In the genomic region with DNA sequence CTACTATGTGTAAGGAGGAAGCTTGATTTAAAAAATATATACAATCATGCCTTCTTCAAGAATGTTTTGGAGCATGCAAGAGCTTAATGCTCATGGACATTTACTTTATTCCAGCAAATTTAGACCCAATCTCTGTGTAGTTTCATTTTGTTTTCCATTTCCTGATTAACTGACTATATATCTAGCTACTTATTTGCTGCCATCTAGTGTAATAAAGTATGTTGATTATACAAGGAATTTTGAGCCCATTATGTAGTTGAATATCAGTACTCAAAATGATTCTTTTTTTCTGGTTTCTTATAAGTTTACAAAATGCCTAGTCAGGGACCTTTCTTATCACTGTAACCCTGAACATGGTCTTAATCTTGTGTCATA, we compare ENCODE assay signal across 10 cellular contexts.
DNase-seq lines count a peak whose midpoint lies in the region; ATAC-seq and TF ChIP-seq lines count a peak whose summit lies in the region.
"Had no signal": no experiment of that assay in that cellular context is flagged by ENCODE, and none has a peak within 500 bp of the region (broad histone marks: within the 10 kb centered on the region; RNA-seq: fewer than 3 reads in every experiment).

No MANE protein-coding gene starts in this region.

- ATAC-seq in esophagus mucosa, result peak; percentile 52
- peak; percentile 53 for ATAC-seq in omental fat pad (ENCODE audit: low FRiP score)
- no peak for ATAC-seq in GM18858 (IDR thresholded peaks at IDR 0.05; ENCODE audit: unreplicated experiment)
- no peak for ATAC-seq in GM21515 (IDR thresholded peaks at IDR 0.05; ENCODE audit: unreplicated experiment)

- no peaks in the 10 kb centered on the region for H3K9me3 ChIP-seq in BLaER1 treated with 17β-estradiol and CSF1 and Interleukin-3, amounts not matched to agents 10 nM and 100 nM (replicated peaks in 1 of 11)

- peak overlapping the region in 2 of 11 experiments; percentile 9 to 43; a peak in 4 of 22 replicates for H3K27ac ChIP-seq in BLaER1 treated with 17β-estradiol and CSF1 and Interleukin-3, amounts not matched to agents 10 nM and 100 nM

- H3K9ac ChIP-seq in BLaER1 treated with 17β-estradiol and CSF1 and Interleukin-3, amounts not matched to agents 10 nM and 100 nM, result no peak overlapping the region; a peak in 1 of 22 replicates

- no peak for TF ChIP-seq CTCF in omental fat pad (IDR thresholded peaks at IDR 0.05)

- no peak overlapping the region for H3K4me3 ChIP-seq in BLaER1 treated with 17β-estradiol and CSF1 and Interleukin-3, amounts not matched to agents 10 nM and 100 nM
- H3K4me3 ChIP-seq in H7 (ENCODE audit: insufficient read depth, low read depth, low read length), result no peak overlapping the region

- H3K4me2 ChIP-seq in BLaER1 treated with 17β-estradiol and CSF1 and Interleukin-3, amounts not matched to agents 10 nM and 100 nM, result peak overlapping the region; percentile 26 to 62 (median 37); a peak in 14 of 22 replicates

- DNase-seq in NCI-H748 (lab: John Stamatoyannopoulos, UW; ENCODE audit: unreplicated experiment), result peak; percentile 59
- no peak for DNase-seq in omental fat pad (ENCODE audit: low spot score)
- no peak for DNase-seq in H7
- no peak for DNase-seq in T-helper 9 cell
- DNase-seq: DMS79 treated with DMSO at 0.1 percent for 48 hours, posterior cingulate gyrus had no signal

- no peaks in the 10 kb centered on the region for H3K27me3 ChIP-seq in BLaER1 treated with 17β-estradiol and CSF1 and Interleukin-3, amounts not matched to agents 10 nM and 100 nM
- no peaks in the 10 kb centered on the region for H3K27me3 ChIP-seq in H7 (ENCODE audit: control insufficient read depth, insufficient read depth, low read length)

- peaks cover 6 to 34% (median 23%) of the 10 kb centered on the region in 10 experiments; a peak in 17 of 20 replicates for H3K4me1 ChIP-seq in BLaER1 treated with 17β-estradiol and CSF1 and Interleukin-3, amounts not matched to agents 10 nM and 100 nM

- no peaks in the 10 kb centered on the region for H4K20me1 ChIP-seq in BLaER1 treated with 17β-estradiol and CSF1 and Interleukin-3, amounts not matched to agents 10 nM and 100 nM

- H3K36me3 ChIP-seq in BLaER1 treated with 17β-estradiol and CSF1 and Interleukin-3, amounts not matched to agents 10 nM and 100 nM, result no peaks in the 10 kb centered on the region
- H3K36me3 ChIP-seq in H7 (replicated peaks; ENCODE audit: control insufficient read depth, insufficient read depth, low read length), result no peaks in the 10 kb centered on the region

Comparison
In these comparisons a context has a peak if more than half of its experiments do, and no peak if none do; other contexts are left out.
1. ATAC-seq: peak in esophagus mucosa (single experiment) and omental fat pad (single experiment); none in GM18858 (single experiment) and GM21515 (single experiment).